In genomic region chr1:179043907-179044306, GRCh38 we compare ENCODE assay signal across 17 cellular contexts.
"Had no signal": no experiment of that assay in that cellular context is flagged by ENCODE, and none has a peak within 500 bp of the region (broad histone marks: within the 10 kb centered on the region; RNA-seq: fewer than 3 reads in every experiment).

No MANE protein-coding gene starts in this region.

- H3K9ac ChIP-seq: SK-N-SH had no signal

- H3K27ac ChIP-seq: RWPE1 had no signal

- H3K4me2 ChIP-seq: SK-N-SH had no signal

- ATAC-seq: Panc1 had no signal

- H3K9me3 ChIP-seq: SK-N-SH had no signal

- DNase-seq: KBM-7, MM.1S, NCI-H1092 treated with DMSO at 0.1 percent for 48 hours, NCI-H1436, NCI-H187, NCI-H2029, NCI-H2081 treated with DMSO at 0.1 percent for 48 hours, NCI-H2171, NCI-H226, NCI-H446, NCI-H510A, NCI-H69, NCI-H774, SHP77, SK-N-SH had no signal
